18 cellular contexts compared by ENCODE assay signal in genomic region chr2:203741566-203741965, GRCh38. TPM values are rescaled to one million over a fixed set of nuclear protein-coding genes. Genes with fewer than 3 reads are reported as not detected.
DNase-seq lines count a peak whose midpoint lies in the region; TF ChIP-seq lines count a peak whose summit lies in the region.
"Had no signal": no experiment of that assay in that cellular context is flagged by ENCODE, and none has a peak within 500 bp of the region (broad histone marks: within the 10 kb centered on the region; RNA-seq: fewer than 3 reads in every experiment).

No MANE protein-coding gene starts in this region.

- no peak overlapping the region for H4K12ac ChIP-seq in trophoblast cell (ENCODE audit: low read depth, low read length)

- peak overlapping the region; percentile 99 for H3K27ac Mint-ChIP-seq in activated T-cell treated with anti-CD3 and anti-CD28 coated beads, Interleukin-2, amount 50 U/mL, for 24 hours

- H3K79me1 ChIP-seq in trophoblast cell (ENCODE audit: low read length): no peaks in the 10 kb centered on the region

- in situ Hi-C loops in brain microvascular endothelial cell (cut with HindIII; ENCODE audit: low pct_ligation_motif_present, low sequenced_read_pairs): no loop called here

- H3K4ac ChIP-seq in trophoblast cell (ENCODE audit: low read depth, low read length): no peak overlapping the region

- H3K9me2 ChIP-seq in OCI-LY1 (ENCODE audit: low read depth, low read length): no peaks in the 10 kb centered on the region

- no peaks in the 10 kb centered on the region for H3F3A ChIP-seq in OCI-LY1 (ENCODE audit: insufficient read depth, low read length)

- peaks cover 87% of the 10 kb centered on the region for H3K36me3 Mint-ChIP-seq in activated T-cell treated with anti-CD3 and anti-CD28 coated beads, Interleukin-2, amount 50 U/mL, for 24 hours (ENCODE audit: low read depth)

- H3K4me3 Mint-ChIP-seq in activated T-cell treated with anti-CD3 and anti-CD28 coated beads, Interleukin-2, amount 50 U/mL, for 24 hours: peak overlapping the region; percentile 67

- 45 to 84% (median 71%) methylated on average over 1 of the region's 1 CpG for WGBS in spleen, 5 donors
- WGBS in trophoblast cell (ENCODE audit: extremely low coverage, insufficient coverage, insufficient read length): no CpG with 5 or more reads among the region's 1 CpG

- H3K9me3 ChIP-seq in OCI-LY1 (ENCODE audit: low read length): no peaks in the 10 kb centered on the region
- H3K9me3 ChIP-seq in spleen: no peaks in the 10 kb centered on the region
- no peaks in the 10 kb centered on the region for H3K9me3 ChIP-seq in trophoblast cell (ENCODE audit: insufficient read depth, low read depth, low read length)
- H3K9me3 ChIP-seq: ovary had no signal

- H3K4me2 ChIP-seq in OCI-LY1 (ENCODE audit: low read length) (peak overlapping the region; percentile 46), trophoblast cell (ENCODE audit: low read length) (no peak overlapping the region)

- no peak for DNase-seq in activated T-cell treated with anti-CD3 and anti-CD28 coated beads, Interleukin-2, amount 50 U/mL, for 24 hours
- DNase-seq in activated T-cell treated with anti-CD3 and anti-CD28 coated beads, Interleukin-2, amount 50 U/mL, for 48 hours: no peak
- DNase-seq in brain microvascular endothelial cell (no peak), spleen (no peak), NCI-H446 treated with DMSO at 0.1 percent for 48 hours (lab: John Stamatoyannopoulos, UW) (no peak), trophoblast cell (no peak)
- no peak for DNase-seq in stimulated activated CD4-positive, alpha-beta T cell treated with anti-CD3 and anti-CD28 coated beads, Interleukin-2, amount 100 ng/mL, for 24 hours
- DNase-seq: amygdala, COR-L47, left cardiac atrium, ovary had no signal

- TF ChIP-seq POLR2A in spleen (IDR thresholded peaks at IDR 0.05): no peak

- H3K27ac ChIP-seq in OCI-LY1 (ENCODE audit: low read depth, low read length, poor library complexity, severe bottlenecking) (peak overlapping the region; percentile 55), brain microvascular endothelial cell (peak overlapping the region; percentile 20), spleen (peak overlapping the region in 6 of 8 donors; percentile 29 to 74 (median 58)), trophoblast cell (ENCODE audit: low read depth, low read length) (no peak overlapping the region)
- H3K27ac ChIP-seq: ovary, SK-N-MC, VCaP had no signal

- H2AK5ac ChIP-seq in trophoblast cell (ENCODE audit: low read length): no peak overlapping the region

- H3K9ac ChIP-seq in OCI-LY1 (ENCODE audit: low read length) (no peak overlapping the region), trophoblast cell (ENCODE audit: low read length) (no peak overlapping the region)

- no peak overlapping the region for H2BK120ac ChIP-seq in trophoblast cell (ENCODE audit: insufficient read depth, low read length, poor library complexity)

- H3K36me3 ChIP-seq in OCI-LY1 (ENCODE audit: insufficient read depth, low read length): no peaks in the 10 kb centered on the region; the same call in 1 of the 2 replicates
- H3K36me3 ChIP-seq in brain microvascular endothelial cell (replicated peaks): no peaks in the 10 kb centered on the region
- no peaks in the 10 kb centered on the region for H3K36me3 ChIP-seq in spleen
- H3K36me3 ChIP-seq in trophoblast cell (ENCODE audit: control insufficient read depth in 1 of 2, insufficient read depth in 2 of 2, low read length in 2 of 2): no peaks in the 10 kb centered on the region
- H3K36me3 ChIP-seq: ovary had no signal

- no peak overlapping the region for H3K14ac ChIP-seq in trophoblast cell (ENCODE audit: low read length)

- H2AFZ ChIP-seq in OCI-LY1 (ENCODE audit: low read length) (no peak overlapping the region), trophoblast cell (ENCODE audit: insufficient read depth, low read length, poor library complexity) (no peak overlapping the region)

- H4K91ac ChIP-seq in trophoblast cell (ENCODE audit: low read depth, low read length): no peak overlapping the region

- no peaks in the 10 kb centered on the region for H3K27me3 ChIP-seq in OCI-LY1 (ENCODE audit: insufficient read depth, low read length)
- H3K27me3 ChIP-seq in brain microvascular endothelial cell (replicated peaks): no peaks in the 10 kb centered on the region
- H3K27me3 ChIP-seq in spleen (replicated peaks in 1 of 7): no peaks in the 10 kb centered on the region
- no peaks in the 10 kb centered on the region for H3K27me3 ChIP-seq in trophoblast cell (ENCODE audit: insufficient read depth, low read length)
- H3K27me3 ChIP-seq: ovary had no signal

- H3K4me3 ChIP-seq in OCI-LY1 (ENCODE audit: low read depth, low read length, poor library complexity, severe bottlenecking) (no peak overlapping the region), brain microvascular endothelial cell (ENCODE audit: low read depth, low read length) (no peak overlapping the region), spleen (no peak overlapping the region), trophoblast cell (ENCODE audit: low read depth, low read length) (no peak overlapping the region)
- H3K4me3 ChIP-seq: GM12878, ovary, SK-N-MC had no signal

- peaks cover 16% of the 10 kb centered on the region for H3K9me3 Mint-ChIP-seq in activated T-cell treated with anti-CD3 and anti-CD28 coated beads, Interleukin-2, amount 50 U/mL, for 24 hours

- no peak overlapping the region for H3K23ac ChIP-seq in trophoblast cell (ENCODE audit: low read length)

- H3K4me1 ChIP-seq in OCI-LY1 (ENCODE audit: insufficient read depth, low read length, severe bottlenecking) (peaks cover 17% of the 10 kb centered on the region), spleen (peaks cover 0 to 35% (median 2%) of the 10 kb centered on the region in 6 donors), trophoblast cell (ENCODE audit: control insufficient read depth in 1 of 2, insufficient read depth in 2 of 2, low read length in 2 of 2) (peaks cover 0 to 3% of the 10 kb centered on the region in 2 experiments)

- H3K4me1 Mint-ChIP-seq in activated T-cell treated with anti-CD3 and anti-CD28 coated beads, Interleukin-2, amount 50 U/mL, for 24 hours (ENCODE audit: low read depth): peaks cover 89% of the 10 kb centered on the region

- H3K27me3 Mint-ChIP-seq in activated T-cell treated with anti-CD3 and anti-CD28 coated beads, Interleukin-2, amount 50 U/mL, for 24 hours: no peaks in the 10 kb centered on the region

- no peaks in the 10 kb centered on the region for H4K20me1 ChIP-seq in OCI-LY1 (ENCODE audit: insufficient read depth, low read length)

- H3K18ac ChIP-seq in trophoblast cell (ENCODE audit: low read length): no peak overlapping the region

- intact Hi-C loops in spleen (cut with DNase I; ENCODE audit: low total_unique reads): no loop called here

- H2BK5ac ChIP-seq in trophoblast cell (ENCODE audit: low read depth, low read length, poor library complexity): no peak overlapping the region

- no peak for TF ChIP-seq CTCF in OCI-LY1 (IDR thresholded peaks at IDR 0.05; ENCODE audit: low read length)
- TF ChIP-seq CTCF in brain microvascular endothelial cell (IDR thresholded peaks at IDR 0.05; ENCODE audit: low read depth, low read length, missing control alignments): no peak
- TF ChIP-seq CTCF in spleen (IDR thresholded peaks at IDR 0.05 in 8 of 11, conservative IDR thresholded peaks at IDR 0.05 in 3 of 11): no peak

- no peak overlapping the region for H2BK12ac ChIP-seq in trophoblast cell (ENCODE audit: low read length)

- H4K8ac ChIP-seq in trophoblast cell (ENCODE audit: low read depth, low read length): no peak overlapping the region

- H3K79me2 ChIP-seq in OCI-LY1 (ENCODE audit: insufficient read depth, low read length): no peaks in the 10 kb centered on the region
- H3K79me2 ChIP-seq in trophoblast cell (ENCODE audit: control insufficient read depth, insufficient read depth, low read length, poor library complexity): no peaks in the 10 kb centered on the region

RNA-seq across cellular contexts. Expression of gene CD28, which starts 35.1 kb away (rescaled TPM):
- total RNA-seq in spleen: 10 to 100 TPM in 6 of 7 donors, 1 to 10 TPM in 1; 8.5 to 22.4 (median 17.5) TPM
- polyA plus RNA-seq in spleen: 1 to 10 TPM; 1.3 to 2.9 (median 2.3) TPM
- polyA plus RNA-seq in trophoblast cell (2013): 0.03 and 0.06 TPM in 2 replicates
- total RNA-seq: fibroblast of villous mesenchyme, G401 had no signal
- polyA plus RNA-seq: AG04450 had no signal
